ENCODE assay signal across 10 cellular contexts in the genomic region with DNA sequence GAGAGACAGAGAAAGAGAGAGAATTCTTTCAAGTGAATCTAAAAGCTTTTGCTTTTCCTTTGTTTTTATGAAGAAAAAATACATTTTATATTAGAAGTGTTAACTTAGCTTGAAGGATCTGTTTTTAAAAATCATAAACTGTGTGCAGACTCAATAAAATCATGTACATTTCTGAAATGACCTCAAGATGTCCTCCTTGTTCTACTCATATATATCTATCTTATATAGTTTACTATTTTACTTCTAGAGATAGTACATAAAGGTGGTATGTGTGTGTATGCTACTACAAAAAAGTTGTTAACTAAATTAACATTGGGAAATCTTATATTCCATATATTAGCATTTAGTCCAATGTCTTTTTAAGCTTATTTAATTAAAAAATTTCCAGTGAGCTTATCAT.
DNase-seq lines count a peak whose midpoint lies in the region; ATAC-seq and TF ChIP-seq lines count a peak whose summit lies in the region.
"Had no signal": no experiment of that assay in that cellular context is flagged by ENCODE, and none has a peak within 500 bp of the region (broad histone marks: within the 10 kb centered on the region; RNA-seq: fewer than 3 reads in every experiment).

No MANE protein-coding gene starts in this region.

- TF ChIP-seq CTCF in DND-41 (IDR thresholded peaks at IDR 0.05; ENCODE audit: borderline replicate concordance, extremely low read depth, low read length, poor library complexity, severe bottlenecking) = peak; percentile 46
- peak; percentile 73 for TF ChIP-seq CTCF in RWPE2 (IDR thresholded peaks at IDR 0.05; ENCODE audit: poor library complexity, severe bottlenecking)
- peak; percentile 63 for TF ChIP-seq CTCF in foreskin keratinocyte (conservative IDR thresholded peaks at IDR 0.05)

- H3K9ac ChIP-seq in DND-41 (ENCODE audit: low read depth, low read length) = no peak overlapping the region

- DNase-seq in A172 (ENCODE audit: low spot score) (peak; percentile 38), DND-41 (no peak), RWPE2 (ENCODE audit: low spot score) (no peak), foreskin keratinocyte (peak in 1 of 2 donors; percentile 23), CD1c-positive myeloid dendritic cell (ENCODE audit: extremely low spot score) (no peak), glomerular visceral epithelial cell (ENCODE audit: extremely low spot score) (no peak)
- DNase-seq in stimulated activated naive CD4-positive, alpha-beta T cell treated with Interleukin-2 at 50 U/mL for 16 hours (lab: John Stamatoyannopoulos, UW) = no peak
- DNase-seq: activated naive CD4-positive, alpha-beta T cell treated with Interleukin-2 at 50 U/mL for 16 hours; left lung had no signal

- H3K79me2 ChIP-seq in DND-41 (ENCODE audit: insufficient read depth, low read length) = no peaks in the 10 kb centered on the region

- H3K36me3 ChIP-seq in DND-41 (ENCODE audit: insufficient read depth, low read length) (peaks cover 35% of the 10 kb centered on the region), RWPE2 (ENCODE audit: low read depth) (no peaks in the 10 kb centered on the region; the same call in 1 of the 2 replicates)

- H3K27ac ChIP-seq in DND-41 (ENCODE audit: low read length) (no peak overlapping the region), RWPE2 (ENCODE audit: poor library complexity, severe bottlenecking) (no peak overlapping the region), foreskin keratinocyte (no peak overlapping the region)

- ATAC-seq in DND-41 (ENCODE audit: insufficient read depth, low read depth) (peak; percentile 78; the same call in 2 of the 3 replicates), RWPE2 (ENCODE audit: low read depth) (peak; percentile 49; the same call in 1 of the 3 replicates), foreskin keratinocyte (no peak), HG03432 (IDR thresholded peaks at IDR 0.05; ENCODE audit: unreplicated experiment) (no peak)
- ATAC-seq: left lung had no signal

- H3K9me3 ChIP-seq in DND-41 (ENCODE audit: insufficient read depth, low read length, severe bottlenecking) = no peaks in the 10 kb centered on the region
- H3K9me3 ChIP-seq in RWPE2 (ENCODE audit: severe bottlenecking) = no peaks in the 10 kb centered on the region
- H3K9me3 ChIP-seq: left lung had no signal

- H3K27me3 ChIP-seq in DND-41 (ENCODE audit: insufficient read depth, low read length, poor library complexity) (no peaks in the 10 kb centered on the region), RWPE2 (ENCODE audit: insufficient read depth, poor library complexity, severe bottlenecking) (no peaks in the 10 kb centered on the region), foreskin keratinocyte (no peaks in the 10 kb centered on the region)
- H3K27me3 ChIP-seq: left lung had no signal

- H3K4me3 ChIP-seq in DND-41 (ENCODE audit: low read depth in 1 of 2, low read length in 2 of 2) (no peak overlapping the region), RWPE2 (ENCODE audit: severe bottlenecking) (no peak overlapping the region)
- H3K4me3 ChIP-seq: left lung had no signal

- H3K4me1 ChIP-seq in DND-41 (ENCODE audit: insufficient read depth, low read length) = no peaks in the 10 kb centered on the region
- H3K4me1 ChIP-seq in RWPE2 (ENCODE audit: insufficient read depth, poor library complexity, severe bottlenecking) = no peaks in the 10 kb centered on the region
- no peaks in the 10 kb centered on the region for H3K4me1 ChIP-seq in foreskin keratinocyte
- H3K4me1 ChIP-seq: left lung had no signal

- no peak overlapping the region for H2AFZ ChIP-seq in DND-41 (ENCODE audit: low read depth, low read length)

- H3K4me2 ChIP-seq in DND-41 (ENCODE audit: insufficient read depth, low read length) = no peak overlapping the region

- no peaks in the 10 kb centered on the region for H4K20me1 ChIP-seq in DND-41 (ENCODE audit: insufficient read depth, low read length)

Comparison
In these comparisons a context has a peak if more than half of its experiments do, and no peak if none do; other contexts are left out.
1. ATAC-seq: peak in DND-41 (single experiment) and RWPE2 (single experiment); none in foreskin keratinocyte (single experiment) and HG03432 (single experiment).
2. Peak in every context shown above with its lines, with median percentiles within 50 percentile points of each other: CTCF ChIP-seq.